2 cellular contexts compared by ENCODE assay signal in genomic region chr9:125884196-125884595, GRCh38.
TF ChIP-seq lines count a peak whose summit lies in the region.

No MANE protein-coding gene starts in this region.

TF ChIP-seq in SK-N-SH treated with all-trans-retinoic acid at 6 μM for 48 hours, 23 proteins besides CTCF, POLR2A, EP300 and RAD21 (continued from another document):
- TF ChIP-seq PATZ1 (CRISPR knock-in tag; IDR thresholded peaks at IDR 0.05; ENCODE audit: borderline replicate concordance): no peak
- TF ChIP-seq CREB5 (CRISPR knock-in tag; IDR thresholded peaks at IDR 0.05; ENCODE audit: low read depth): no peak
- no peak for TF ChIP-seq ARNTL (CRISPR knock-in tag; IDR thresholded peaks at IDR 0.05; ENCODE audit: borderline replicate concordance, low read depth)
- TF ChIP-seq ZNF565 (CRISPR knock-in tag; conservative IDR thresholded peaks at IDR 0.05; ENCODE audit: low read depth): no peak
- TF ChIP-seq ZNF70 (CRISPR knock-in tag; IDR thresholded peaks at IDR 0.05): no peak
- no peak for TF ChIP-seq ZFP30 (CRISPR knock-in tag; IDR thresholded peaks at IDR 0.05)
- no peak for TF ChIP-seq ESRRG (CRISPR knock-in tag; IDR thresholded peaks at IDR 0.05)
- TF ChIP-seq OSR1 (CRISPR knock-in tag; IDR thresholded peaks at IDR 0.05): no peak
- no peak for TF ChIP-seq CSDC2 (CRISPR knock-in tag; IDR thresholded peaks at IDR 0.05)

TF ChIP-seq in SK-N-SH, 30 proteins besides CTCF, POLR2A, EP300 and RAD21 (continued from another document):
- TF ChIP-seq CHD2 (IDR thresholded peaks at IDR 0.05; ENCODE audit: low read length, partially characterized antibody) (no peak), POLR2AphosphoS5 (IDR thresholded peaks at IDR 0.05; ENCODE audit: low read depth, low read length) (no peak), MXI1 (IDR thresholded peaks at IDR 0.05; ENCODE audit: low read depth, low read length) (no peak), REST (IDR thresholded peaks at IDR 0.05; ENCODE audit: low read depth, low read length) (no peak), GABPA (IDR thresholded peaks at IDR 0.05; ENCODE audit: low read depth) (no peak), GATA2 (CRISPR knock-in tag; IDR thresholded peaks at IDR 0.05) (no peak), RFX5 (IDR thresholded peaks at IDR 0.05; ENCODE audit: low read length) (no peak), NRF1 (IDR thresholded peaks at IDR 0.05; ENCODE audit: low read depth, low read length) (no peak), MEF2A (IDR thresholded peaks at IDR 0.05; ENCODE audit: borderline replicate concordance, low read depth) (no peak), NFIC (IDR thresholded peaks at IDR 0.05; ENCODE audit: borderline replicate concordance) (no peak), USF2 (IDR thresholded peaks at IDR 0.05; ENCODE audit: borderline replicate concordance, low read depth, low read length) (no peak), YY1 (IDR thresholded peaks at IDR 0.05; ENCODE audit: low read depth) (no peak), JUND (IDR thresholded peaks at IDR 0.05) (no peak), ZBTB33 (IDR thresholded peaks at IDR 0.05; ENCODE audit: borderline replicate concordance, low read depth) (no peak)
